In genomic region chr1:231421971-231422797, GRCh38 we compare ENCODE assay signal across 8 cellular contexts. TPM values are rescaled to one million over a fixed set of nuclear protein-coding genes. Genes with fewer than 3 reads are reported as not detected.
DNase-seq lines count a peak whose midpoint lies in the region; ATAC-seq and TF ChIP-seq lines count a peak whose summit lies in the region.

TSS of gene EGLN1 (minus strand) at chr1:231422287. CDS start at chr1:231421888, 399 bp downstream.

- ATAC-seq in CD4-positive, alpha-beta T cell (ENCODE audit: poor library complexity) = peak; percentile 83
- peak; percentile 85 for ATAC-seq in GM19397 (IDR thresholded peaks at IDR 0.05; ENCODE audit: unreplicated experiment)
- ATAC-seq in HG03565 (IDR thresholded peaks at IDR 0.05; ENCODE audit: unreplicated experiment) = peak; percentile 60
- peak; percentile 83 for ATAC-seq in activated CD8-positive, alpha-beta T cell treated with anti-CD3 and anti-CD28 coated beads for 36 hours
- ATAC-seq in lung (ENCODE audit: insufficient read depth, low FRiP score) = peak; percentile 92

- H3K36me3 Mint-ChIP-seq in CD4-positive, alpha-beta T cell (ENCODE audit: low read depth) = peaks cover 20% of the 10 kb centered on the region
- H3K36me3 Mint-ChIP-seq in activated CD8-positive, alpha-beta T cell treated with anti-CD3 and anti-CD28 coated beads for 36 hours (ENCODE audit: low read depth) = peaks cover 34% of the 10 kb centered on the region

- peaks cover 0 to 2% of the 10 kb centered on the region in 2 donors for H3K36me3 ChIP-seq in lung (ENCODE audit: control insufficient read depth in 2 of 2, insufficient read depth in 2 of 2, low read length in 2 of 2)

- peak within 1 kb of the TSS; percentile 90 for H3K4me3 Mint-ChIP-seq in CD4-positive, alpha-beta T cell
- peak within 1 kb of the TSS; percentile 94 for H3K4me3 Mint-ChIP-seq in activated CD8-positive, alpha-beta T cell treated with anti-CD3 and anti-CD28 coated beads for 36 hours

- no peaks in the 10 kb centered on the region for H3K9me3 Mint-ChIP-seq in CD4-positive, alpha-beta T cell
- H3K9me3 Mint-ChIP-seq in activated CD8-positive, alpha-beta T cell treated with anti-CD3 and anti-CD28 coated beads for 36 hours = no peaks in the 10 kb centered on the region

- no peaks in the 10 kb centered on the region for H3K27me3 Mint-ChIP-seq in CD4-positive, alpha-beta T cell
- H3K27me3 Mint-ChIP-seq in activated CD8-positive, alpha-beta T cell treated with anti-CD3 and anti-CD28 coated beads for 36 hours = peaks cover 4% of the 10 kb centered on the region

- WGBS in lung, 2 donors = 0% methylated on average over 58 to 104 of the region's 104 CpGs

- CTCF ChIA-PET in CD4-positive, alpha-beta T cell (lab: Charles Lee) = interaction anchor here (0.9 kb wide), 1 partner anchor 14 kb away, joined by 3 read pairs; no protein-coding TSS in a partner anchor
- CTCF ChIA-PET in activated CD8-positive, alpha-beta T cell treated with anti-CD3 and anti-CD28 coated beads for 36 hours (lab: Charles Lee) = interaction anchor here (1.3 to 1.7 kb wide), 2 partner anchors 62 to 65 kb away, joined by 5 to 6 read pairs; no protein-coding TSS in a partner anchor

- H3K4me1 Mint-ChIP-seq in CD4-positive, alpha-beta T cell (ENCODE audit: low read depth) = peaks cover 49% of the 10 kb centered on the region
- H3K4me1 Mint-ChIP-seq in activated CD8-positive, alpha-beta T cell treated with anti-CD3 and anti-CD28 coated beads for 36 hours (ENCODE audit: low read depth) = peaks cover 30% of the 10 kb centered on the region

- no peaks in the 10 kb centered on the region for H3K27me3 ChIP-seq in CD4-positive, alpha-beta T cell (ENCODE audit: control insufficient read depth, insufficient read depth, low read length)
- no peaks in the 10 kb centered on the region for H3K27me3 ChIP-seq in lung (ENCODE audit: control insufficient read depth, insufficient read depth)

- TF ChIP-seq CTCF in CD4-positive, alpha-beta T cell (IDR thresholded peaks at IDR 0.05) = peak; percentile 51
- TF ChIP-seq CTCF in activated CD8-positive, alpha-beta T cell treated with anti-CD3 and anti-CD28 coated beads for 36 hours (IDR thresholded peaks at IDR 0.05) = no peak
- peak; percentile 9 for TF ChIP-seq CTCF in lung (IDR thresholded peaks at IDR 0.05; ENCODE audit: control extremely low read depth, extremely low read depth)

- DNase-seq in CD4-positive, alpha-beta T cell = peak; percentile 65 to 85 (median 78)
- DNase-seq in NCI-H82 (lab: John Stamatoyannopoulos, UW) = peak; percentile 90
- DNase-seq in activated CD8-positive, alpha-beta T cell treated with anti-CD3 and anti-CD28 coated beads for 36 hours = peak; percentile 84
- peak; percentile 90 for DNase-seq in ecto neural progenitor cell (ENCODE audit: low spot score)
- peak; percentile 84 for DNase-seq in lung (ENCODE audit: low spot score)
- DNase-seq in stimulated activated CD4-positive, alpha-beta T cell treated with anti-CD3 and anti-CD28 coated beads, TNF-alpha, amount 100 ng/mL, for 24 hours (ENCODE audit: low read depth in 3 of 3) = peak; percentile 58 to 83 (median 73)

- H3K4me3 ChIP-seq in lung = peak within 1 kb of the TSS; percentile 76

- intact Hi-C loops in CD4-positive, alpha-beta T cell (cut with DNase I, micrococcal nuclease) = loop anchor here (1.0 to 10.0 kb wide), 12 partner anchors 47 to 1357 kb away; partner anchors contain the start of genes EXOC8 (in 2 of the 2), TSNAX (in 2 of the 2), C1orf198 (in 1 of the 2) and COG2 (in 1 of the 2)
- intact Hi-C loops in activated CD8-positive, alpha-beta T cell treated with anti-CD3 and anti-CD28 coated beads for 36 hours (cut with micrococcal nuclease) = loop anchor here (5.0 kb wide), 2 partner anchors 60 to 105 kb away; partner anchors contain the start of gene TSNAX

- no peaks in the 10 kb centered on the region for H3K9me3 ChIP-seq in CD4-positive, alpha-beta T cell (ENCODE audit: control insufficient read depth, low read length)
- H3K9me3 ChIP-seq in lung (ENCODE audit: control insufficient read depth in 2 of 2, insufficient read depth in 1 of 2, low read length in 1 of 2) = no peaks in the 10 kb centered on the region

- peak within 1 kb of the TSS; percentile 87 for H3K27ac Mint-ChIP-seq in CD4-positive, alpha-beta T cell
- peak within 1 kb of the TSS; percentile 92 for H3K27ac Mint-ChIP-seq in activated CD8-positive, alpha-beta T cell treated with anti-CD3 and anti-CD28 coated beads for 36 hours

- peak within 1 kb of the TSS; percentile 83 for H3K27ac ChIP-seq in CD4-positive, alpha-beta T cell (ENCODE audit: low read depth, low read length)
- peak within 1 kb of the TSS; percentile 98 to 100 for H3K27ac ChIP-seq in lung (ENCODE audit: low read depth in 1 of 2, low read length in 1 of 2)

- POLR2A ChIA-PET in CD4-positive, alpha-beta T cell (lab: Charles Lee) = interaction anchor here (0.7 to 3.6 kb wide), 8 partner anchors 16 to 191 kb away, joined by 3 to 56 read pairs (median 6); partner anchors contain the start of genes EXOC8, SPRTN and TSNAX
- POLR2A ChIA-PET in activated CD8-positive, alpha-beta T cell treated with anti-CD3 and anti-CD28 coated beads for 36 hours (lab: Charles Lee) = interaction anchor here (0.9 to 2.2 kb wide), 5 partner anchors 11 to 130 kb away, joined by 3 to 8 read pairs (median 3); no protein-coding TSS in a partner anchor

- peaks cover 3 to 17% of the 10 kb centered on the region in 2 donors for H3K4me1 ChIP-seq in lung (ENCODE audit: control insufficient read depth in 2 of 2, insufficient read depth in 2 of 2, low read length in 2 of 2)

RNA-seq across cellular contexts. Expression of gene EGLN1, which starts in this region (rescaled TPM):
- 1 to 10 TPM; 8.2 to 9.4 TPM for total RNA-seq in CD4-positive, alpha-beta T cell
- 10 to 100 TPM; 46.5 to 47.2 TPM for total RNA-seq in activated CD8-positive, alpha-beta T cell treated with anti-CD3 and anti-CD28 coated beads for 36 hours
- 10 to 100 TPM; 19.3 to 45.1 TPM for total RNA-seq in lung
- polyA plus RNA-seq in lung = 10 to 100 TPM in 1 of 2 donors, 1 to 10 TPM in 1; 4.5 to 13.4 TPM

Comparison
In these comparisons a context has a peak if more than half of its experiments do, and no peak if none do; other contexts are left out.
1. Peak in every context shown above with its lines: DNase-seq, ATAC-seq, H3K4me3 ChIP-seq and H3K27ac ChIP-seq.